ENCODE assay signal across 9 cellular contexts in the genomic region with DNA sequence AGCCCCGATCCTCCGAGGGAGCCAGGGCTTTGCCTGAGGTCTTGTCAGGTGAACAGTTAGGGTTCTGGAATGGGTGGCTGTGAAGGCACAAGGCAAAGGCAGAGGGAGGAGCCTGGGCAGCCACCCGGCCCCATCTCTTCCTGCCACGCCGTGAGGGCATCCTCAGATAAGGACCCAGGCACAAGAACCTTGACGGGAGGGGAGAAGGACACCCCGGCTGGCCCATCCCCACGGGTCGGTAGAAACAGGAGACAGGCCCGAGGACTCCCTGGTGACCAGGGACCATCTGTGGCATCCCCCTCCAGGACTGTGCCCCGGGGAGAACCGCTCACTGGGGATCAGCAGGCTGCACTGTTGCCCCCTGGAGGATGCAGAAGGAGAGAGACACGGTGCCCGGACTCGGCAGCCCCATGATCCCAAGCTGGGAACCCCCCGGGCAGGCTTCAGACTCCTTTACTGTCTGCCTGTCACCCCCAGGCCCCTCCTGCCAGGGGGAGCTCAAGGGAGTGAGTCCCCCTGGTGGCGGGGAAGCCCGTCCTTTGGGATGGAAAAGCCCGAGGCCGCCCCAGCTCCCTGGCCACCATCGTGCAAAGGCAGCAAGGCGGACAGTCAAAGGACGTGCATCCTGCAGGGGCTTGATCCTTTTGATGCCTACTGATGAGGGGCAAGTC. TPM values are rescaled to one million over a fixed set of nuclear protein-coding genes. Genes with fewer than 3 reads are reported as not detected.
DNase-seq lines count a peak whose midpoint lies in the region; ATAC-seq and TF ChIP-seq lines count a peak whose summit lies in the region.
"Had no signal": no experiment of that assay in that cellular context is flagged by ENCODE, and none has a peak within 500 bp of the region (broad histone marks: within the 10 kb centered on the region; RNA-seq: fewer than 3 reads in every experiment).

No MANE protein-coding gene starts in this region.

- H3K4me3 Mint-ChIP-seq in activated T-helper 2 cell treated with anti-CD3 and anti-CD28 coated beads, Interferon-gamma antibody, Interleukin-2, Interleukin-4, amounts not matched to agents 10 μg/mL and 5 μg/mL and 100 μg/mL, durations not matched to agents 14 hours and 24 hours and 36 hours (ENCODE audit: low read depth): peak overlapping the region; percentile 60

- peak overlapping the region; percentile 27 for H3K4me3 ChIP-seq in left ventricle myocardium inferior
- H3K4me3 ChIP-seq: skin epidermis had no signal

- peaks cover 15% of the 10 kb centered on the region for H3K27me3 Mint-ChIP-seq in activated T-helper 2 cell treated with anti-CD3 and anti-CD28 coated beads, Interferon-gamma antibody, Interleukin-2, Interleukin-4, amounts not matched to agents 10 μg/mL and 5 μg/mL and 100 μg/mL, durations not matched to agents 14 hours and 24 hours and 36 hours (ENCODE audit: low read depth)

- H3K36me3 ChIP-seq in left ventricle myocardium inferior: no peaks in the 10 kb centered on the region

- peak; percentile 71 for TF ChIP-seq CTCF in left ventricle myocardium inferior (IDR thresholded peaks at IDR 0.05; ENCODE audit: borderline replicate concordance)

- peak; percentile 52 for ATAC-seq in GM21825 (IDR thresholded peaks at IDR 0.05; ENCODE audit: unreplicated experiment)

- DNase-seq in D341Med (ENCODE audit: low spot score): peak; percentile 91
- DNase-seq in NCI-H82 treated with DMSO at 0.1 percent for 48 hours (lab: John Stamatoyannopoulos, UW; ENCODE audit: unreplicated experiment): peak; percentile 11
- peak; percentile 31 for DNase-seq in activated T-helper 2 cell treated with anti-CD3 and anti-CD28 coated beads, Interferon-gamma antibody, Interleukin-2, Interleukin-4, amounts not matched to agents 10 μg/mL and 5 μg/mL and 100 μg/mL, durations not matched to agents 14 hours and 24 hours and 36 hours (ENCODE audit: low spot score)
- no peak for DNase-seq in left ventricle myocardium inferior
- DNase-seq in stimulated activated CD4-positive, alpha-beta T cell treated with anti-CD3 and anti-CD28 coated beads, Interleukin-1b, Interleukin-23, amount 100 ng/mL, for 1 hour (ENCODE audit: low read depth in 2 of 2): peak; percentile 4 to 17
- DNase-seq in cerebellum (ENCODE audit: low spot score): no peak
- DNase-seq in HPDE6-E6E7 (ENCODE audit: extremely low spot score): no peak

- H3K27me3 ChIP-seq in left ventricle myocardium inferior (ENCODE audit: low read depth): peaks cover 1% of the 10 kb centered on the region

- peaks cover 28% of the 10 kb centered on the region for H3K4me1 Mint-ChIP-seq in activated T-helper 2 cell treated with anti-CD3 and anti-CD28 coated beads, Interferon-gamma antibody, Interleukin-2, Interleukin-4, amounts not matched to agents 10 μg/mL and 5 μg/mL and 100 μg/mL, durations not matched to agents 14 hours and 24 hours and 36 hours (ENCODE audit: low read depth)

- H3K27ac Mint-ChIP-seq in activated T-helper 2 cell treated with anti-CD3 and anti-CD28 coated beads, Interferon-gamma antibody, Interleukin-2, Interleukin-4, amounts not matched to agents 10 μg/mL and 5 μg/mL and 100 μg/mL, durations not matched to agents 14 hours and 24 hours and 36 hours: no peak overlapping the region

- H3K9me3 ChIP-seq in left ventricle myocardium inferior (replicated peaks): no peaks in the 10 kb centered on the region

- H3K4me1 ChIP-seq in left ventricle myocardium inferior: peaks cover 48% of the 10 kb centered on the region

- intact Hi-C loops in activated T-helper 2 cell treated with anti-CD3 and anti-CD28 coated beads, Interferon-gamma antibody, Interleukin-2, Interleukin-4, amounts not matched to agents 10 μg/mL and 5 μg/mL and 100 μg/mL, durations not matched to agents 14 hours and 24 hours and 36 hours (cut with micrococcal nuclease): loop anchor here (2.0 kb wide), 1 partner anchor 201 kb away; no protein-coding TSS in a partner anchor
- intact Hi-C loops in left ventricle myocardium inferior (cut with micrococcal nuclease): no loop called here

- no peaks in the 10 kb centered on the region for H3K36me3 Mint-ChIP-seq in activated T-helper 2 cell treated with anti-CD3 and anti-CD28 coated beads, Interferon-gamma antibody, Interleukin-2, Interleukin-4, amounts not matched to agents 10 μg/mL and 5 μg/mL and 100 μg/mL, durations not matched to agents 14 hours and 24 hours and 36 hours (ENCODE audit: low read depth)

- no peaks in the 10 kb centered on the region for H3K9me3 Mint-ChIP-seq in activated T-helper 2 cell treated with anti-CD3 and anti-CD28 coated beads, Interferon-gamma antibody, Interleukin-2, Interleukin-4, amounts not matched to agents 10 μg/mL and 5 μg/mL and 100 μg/mL, durations not matched to agents 14 hours and 24 hours and 36 hours

- H3K27ac ChIP-seq in left ventricle myocardium inferior (replicated peaks): peak overlapping the region; percentile 84
- H3K27ac ChIP-seq: skin epidermis had no signal

RNA-seq across cellular contexts. Expression of a gene that starts 12.3 kb away (rescaled TPM):
- total RNA-seq in activated T-helper 2 cell treated with anti-CD3 and anti-CD28 coated beads, Interferon-gamma antibody, Interleukin-2, Interleukin-4, amounts not matched to agents 10 μg/mL and 5 μg/mL and 100 μg/mL, durations not matched to agents 14 hours and 24 hours and 36 hours: 0.83 and 1.9 TPM in 2 replicates
- total RNA-seq in left ventricle myocardium inferior (28.6 TPM), cerebellum (23.0 TPM)

Comparison
In these comparisons a context has a peak if more than half of its experiments do, and no peak if none do; other contexts are left out.
1. DNase-seq: peak in D341Med (single experiment), NCI-H82 treated with DMSO at 0.1 percent for 48 hours (single experiment), activated T-helper 2 cell treated with anti-CD3 and anti-CD28 coated beads, Interferon-gamma antibody, Interleukin-2, Interleukin-4, amounts not matched to agents 10 μg/mL and 5 μg/mL and 100 μg/mL, durations not matched to agents 14 hours and 24 hours and 36 hours (single experiment) and stimulated activated CD4-positive, alpha-beta T cell treated with anti-CD3 and anti-CD28 coated beads, Interleukin-1b, Interleukin-23, amount 100 ng/mL, for 1 hour (2 of 2); none in left ventricle myocardium inferior (single experiment), cerebellum (single experiment) and HPDE6-E6E7 (single experiment).